Comparison of ENCODE assay signal across 18 cellular contexts in genomic region chr12:32588604-32589003, GRCh38.
DNase-seq lines count a peak whose midpoint lies in the region; ATAC-seq, FAIRE-seq and TF ChIP-seq lines count a peak whose summit lies in the region.
"Had no signal": no experiment of that assay in that cellular context is flagged by ENCODE, and none has a peak within 500 bp of the region (broad histone marks: within the 10 kb centered on the region; RNA-seq: fewer than 3 reads in every experiment).

No MANE protein-coding gene starts in this region.

- TF ChIP-seq CTCF in HL-60 (IDR thresholded peaks at IDR 0.05; ENCODE audit: insufficient read depth, low read length) (no peak), H1 (IDR thresholded peaks at IDR 0.05; ENCODE audit: control extremely low read depth in 1 of 3, insufficient read depth in 1 of 3, low read depth in 1 of 3, low read length in 3 of 3) (no peak), stomach (IDR thresholded peaks at IDR 0.05) (no peak), lower leg skin (IDR thresholded peaks at IDR 0.05) (no peak)

- H2AK5ac ChIP-seq in H1 (ENCODE audit: low read depth, low read length): no peak overlapping the region

- H2AFZ ChIP-seq in H1 (ENCODE audit: low read length): no peak overlapping the region

- 88% methylated on average over 3 of the region's 3 CpGs; no CpG with 5 or more reads in 1 of the 2 experiments for WGBS in H1 (ENCODE audit: extremely low coverage in 1 of 2, insufficient coverage in 1 of 2, insufficient read length in 1 of 2, insufficient replicate concordance in 2 of 2, low coverage in 1 of 2, low lambda C conversion rate in 2 of 2, missing lambda C conversion rate in 1 of 2), 2 experiments
- 57 to 80% (median 70%) methylated on average over 3 of the region's 3 CpGs for WGBS in stomach, 5 donors
- 80 to 81% methylated on average over 3 of the region's 3 CpGs for WGBS in lower leg skin, 2 donors

- no peak overlapping the region for H4K5ac ChIP-seq in H1 (ENCODE audit: insufficient read length, low read depth, low read length)

- DNase-seq in activated CD8-positive, alpha-beta memory T cell treated with anti-CD3 and anti-CD28 coated beads, Interleukin-2, amount 10 ng/mL, durations not matched to agents 7 days and 5 days: no peak
- no peak for DNase-seq in activated CD8-positive, alpha-beta memory T cell treated with anti-CD3 and anti-CD28 coated beads for 24 hours
- no peak for DNase-seq in HL-60 (ENCODE audit: low read depth in 1 of 2, low spot score in 1 of 2)
- no peak for DNase-seq in H1 (ENCODE audit: low read depth in 1 of 2, low spot score in 2 of 2)
- DNase-seq in stomach: no peak
- DNase-seq in T-cell: no peak
- DNase-seq in lower leg skin (ENCODE audit: low spot score in 2 of 2): no peak
- DNase-seq: ACHN, adrenal gland, GDM1, NCI-H2171, NCI-H524, T-helper 17 cell had no signal

- no peaks in the 10 kb centered on the region; the same call in 1 of the 2 replicates for H3K79me1 ChIP-seq in H1 (ENCODE audit: low read depth, low read length)

- peak overlapping the region; percentile 87 for H3K27ac Mint-ChIP-seq in activated CD8-positive, alpha-beta memory T cell treated with anti-CD3 and anti-CD28 coated beads, Interleukin-2, amount 10 ng/mL, durations not matched to agents 7 days and 5 days
- H3K27ac Mint-ChIP-seq in T-cell: peak overlapping the region in 1 of 2 donors; percentile 56
- H3K27ac Mint-ChIP-seq: T-helper 17 cell had no signal

- H2BK15ac ChIP-seq in H1 (ENCODE audit: low read length): no peak overlapping the region

- no peak overlapping the region for H2BK120ac ChIP-seq in H1 (replicated peaks; ENCODE audit: low read depth, low read length)

- no peak overlapping the region for H2BK12ac ChIP-seq in H1 (ENCODE audit: low read depth, low read length)

- no peak overlapping the region for H3K14ac ChIP-seq in H1 (ENCODE audit: insufficient read length)

- no peak overlapping the region for H3K56ac ChIP-seq in H1 (replicated peaks; ENCODE audit: insufficient read length, low read depth, low read length)

- H3K4ac ChIP-seq in H1 (replicated peaks; ENCODE audit: insufficient read length, low read depth, low read length): no peak overlapping the region

- no peaks in the 10 kb centered on the region for H3K23me2 ChIP-seq in H1 (ENCODE audit: low read depth, low read length)

- no peak overlapping the region for H3K4me3 Mint-ChIP-seq in activated CD8-positive, alpha-beta memory T cell treated with anti-CD3 and anti-CD28 coated beads, Interleukin-2, amount 10 ng/mL, durations not matched to agents 7 days and 5 days
- H3K4me3 Mint-ChIP-seq in T-cell: peak overlapping the region in 1 of 3 donors; percentile 1
- H3K4me3 Mint-ChIP-seq: T-helper 17 cell had no signal

- peaks cover 45% of the 10 kb centered on the region for H3K4me1 Mint-ChIP-seq in activated CD8-positive, alpha-beta memory T cell treated with anti-CD3 and anti-CD28 coated beads, Interleukin-2, amount 10 ng/mL, durations not matched to agents 7 days and 5 days
- peaks cover 32 to 41% (median 33%) of the 10 kb centered on the region in 3 donors for H3K4me1 Mint-ChIP-seq in T-cell

- H3K9me3 Mint-ChIP-seq in activated CD8-positive, alpha-beta memory T cell treated with anti-CD3 and anti-CD28 coated beads, Interleukin-2, amount 10 ng/mL, durations not matched to agents 7 days and 5 days (ENCODE audit: low read depth): peaks cover 3% of the 10 kb centered on the region
- peaks cover 0 to 10% (median 0%) of the 10 kb centered on the region in 3 donors for H3K9me3 Mint-ChIP-seq in T-cell

- no peak overlapping the region for H3K9ac ChIP-seq in H1 (replicated peaks in 1 of 4; ENCODE audit: extremely low read depth in 1 of 4, low read depth in 3 of 4, low read length in 3 of 4)

- H3K36me3 ChIP-seq in H1 (ENCODE audit: control insufficient read depth in 2 of 4, insufficient read depth in 4 of 4, low read length in 3 of 4) (peaks cover 0 to 19% (median 10%) of the 10 kb centered on the region in 4 experiments; a peak in 7 of 8 replicates), stomach (peaks cover 9 to 56% (median 44%) of the 10 kb centered on the region in 4 donors)
- H3K36me3 ChIP-seq: SJSA1 had no signal

- no peak overlapping the region for H4K8ac ChIP-seq in H1 (ENCODE audit: extremely low read depth, insufficient read depth, low read length)

- TF ChIP-seq EP300 in H1 (IDR thresholded peaks at IDR 0.05; ENCODE audit: borderline replicate concordance in 1 of 2, low read depth in 2 of 2, low read length in 2 of 2): no peak
- TF ChIP-seq EP300 in stomach (IDR thresholded peaks at IDR 0.05): no peak

- TF ChIP-seq POLR2A in H1 (IDR thresholded peaks at IDR 0.05; ENCODE audit: control extremely low read depth in 1 of 2, low read depth in 2 of 2, low read length in 2 of 2) (no peak), stomach (IDR thresholded peaks at IDR 0.05) (no peak), lower leg skin (IDR thresholded peaks at IDR 0.05) (no peak)

- H4K20me1 ChIP-seq in H1 (replicated peaks in 1 of 2; ENCODE audit: control insufficient read depth in 1 of 2, insufficient read depth in 2 of 2, low read length in 2 of 2): peaks cover 0 to 1% of the 10 kb centered on the region in 2 experiments

- H3K27ac ChIP-seq in HL-60 (replicated peaks): peak overlapping the region; percentile 94
- 0 out of 2 replicates have a peak overlapping the region, but pooled peaks have one; percentile 1 for H3K27ac ChIP-seq in H1 (ENCODE audit: low read depth, low read length)
- peak overlapping the region in 3 of 5 donors; percentile 1 to 68 (median 57) for H3K27ac ChIP-seq in stomach
- H3K27ac ChIP-seq: right atrium auricular region, SJSA1 had no signal

- H3K27me3 Mint-ChIP-seq in activated CD8-positive, alpha-beta memory T cell treated with anti-CD3 and anti-CD28 coated beads, Interleukin-2, amount 10 ng/mL, durations not matched to agents 7 days and 5 days: no peaks in the 10 kb centered on the region
- H3K27me3 Mint-ChIP-seq in T-cell: no peaks in the 10 kb centered on the region
- H3K27me3 Mint-ChIP-seq: T-helper 17 cell had no signal

- intact Hi-C loops in stomach (cut with DNase I; ENCODE audit: low total_unique reads) (no loop called here), lower leg skin (cut with DNase I; ENCODE audit: low total_unique reads) (no loop called here)

- no peak overlapping the region for H3K18ac ChIP-seq in H1 (ENCODE audit: extremely low read depth, low read length)

- no peak for FAIRE-seq in H1 (lab: Jason Lieb, UNC)
- FAIRE-seq: colon, RCC 7860 had no signal

- no peaks in the 10 kb centered on the region for H3K9me3 ChIP-seq in H1 (ENCODE audit: insufficient read depth in 2 of 2, low read depth in 1 of 2, low read length in 1 of 2)
- H3K9me3 ChIP-seq in stomach: no peaks in the 10 kb centered on the region
- H3K9me3 ChIP-seq: adrenal gland, right atrium auricular region, SJSA1 had no signal

- H2BK5ac ChIP-seq in H1 (ENCODE audit: low read depth, low read length): no peak overlapping the region

- no peak overlapping the region for H3K4me2 ChIP-seq in H1 (ENCODE audit: insufficient read depth in 1 of 2, low read depth in 2 of 2, low read length in 2 of 2)

- H4K91ac ChIP-seq in H1 (replicated peaks; ENCODE audit: insufficient read length, low read length): no peak overlapping the region

- no peak overlapping the region for H2BK20ac ChIP-seq in H1 (ENCODE audit: low read length)

- CTCF ChIA-PET in activated CD8-positive, alpha-beta memory T cell treated with anti-CD3 and anti-CD28 coated beads, Interleukin-2, amount 10 ng/mL, durations not matched to agents 7 days and 5 days (lab: Charles Lee): interaction anchor here (2.7 kb wide), 1 partner anchor 17 kb away, joined by 6 read pairs; no protein-coding TSS in a partner anchor
- CTCF ChIA-PET in H1 (lab: Charles Lee; ENCODE audit: partially characterized antibody): interaction anchor here (0.9 to 1.2 kb wide), 2 partner anchors 44 to 133 kb away, joined by 3 read pairs; no protein-coding TSS in a partner anchor
- CTCF ChIA-PET in T-cell (lab: Charles Lee): no interaction called here

- H3K4me3 ChIP-seq in HL-60 (replicated peaks; ENCODE audit: insufficient read depth, low read length): no peak overlapping the region
- no peak overlapping the region for H3K4me3 ChIP-seq in H1 (ENCODE audit: extremely low read depth in 1 of 4, insufficient read depth in 2 of 4, low read depth in 3 of 4, low read length in 4 of 4)
- no peak overlapping the region for H3K4me3 ChIP-seq in stomach
- H3K4me3 ChIP-seq in lower leg skin (ENCODE audit: low read depth, poor library complexity, severe bottlenecking): no peak overlapping the region
- H3K4me3 ChIP-seq: adrenal gland, right atrium auricular region, SJSA1 had no signal

- peaks cover 0 to 8% of the 10 kb centered on the region in 2 experiments; a peak in 2 of 4 replicates for H3K79me2 ChIP-seq in H1 (ENCODE audit: control insufficient read depth in 1 of 2, insufficient read depth in 2 of 2, low read length in 2 of 2)

- TF ChIP-seq RAD21 in H1 (IDR thresholded peaks at IDR 0.05 in 1 of 2, conservative IDR thresholded peaks at IDR 0.05 in 1 of 2; ENCODE audit: low read depth in 2 of 2, low read length in 2 of 2): no peak

- H3K23ac ChIP-seq in H1 (ENCODE audit: insufficient read length): no peak overlapping the region

- ATAC-seq in activated CD8-positive, alpha-beta memory T cell treated with anti-CD3 and anti-CD28 coated beads, Interleukin-2, amount 10 ng/mL, durations not matched to agents 7 days and 5 days: no peak
- ATAC-seq in GM19455 (IDR thresholded peaks at IDR 0.05; ENCODE audit: unreplicated experiment) (no peak), T-cell (replicated peaks in 1 of 4) (no peak)
- ATAC-seq: T-helper 17 cell had no signal

- POLR2A ChIA-PET in H1 (lab: Charles Lee; ENCODE audit: partially characterized antibody): interaction anchor here (1.0 kb wide), 1 partner anchor 12 kb away, joined by 3 read pairs; no protein-coding TSS in a partner anchor
- POLR2A ChIA-PET in T-cell (lab: Charles Lee): no interaction called here

- H3K36me3 Mint-ChIP-seq in activated CD8-positive, alpha-beta memory T cell treated with anti-CD3 and anti-CD28 coated beads, Interleukin-2, amount 10 ng/mL, durations not matched to agents 7 days and 5 days: peaks cover 15% of the 10 kb centered on the region
- no peaks in the 10 kb centered on the region for H3K36me3 Mint-ChIP-seq in T-cell

- H3K27me3 ChIP-seq in HL-60 (ENCODE audit: insufficient read depth, poor library complexity, severe bottlenecking): no peaks in the 10 kb centered on the region
- H3K27me3 ChIP-seq in H1 (replicated peaks in 1 of 4; ENCODE audit: control insufficient read depth in 3 of 4, extremely low read depth in 1 of 4, insufficient read depth in 3 of 4, low read length in 3 of 4): no peaks in the 10 kb centered on the region
- no peaks in the 10 kb centered on the region for H3K27me3 ChIP-seq in stomach
- H3K27me3 ChIP-seq: adrenal gland, right atrium auricular region, SJSA1 had no signal

- no peaks in the 10 kb centered on the region for H3K4me1 ChIP-seq in H1 (replicated peaks in 1 of 4; ENCODE audit: control insufficient read depth in 3 of 4, insufficient read depth in 4 of 4, low read length in 3 of 4)
- peaks cover 6 to 44% (median 11%) of the 10 kb centered on the region in 4 donors for H3K4me1 ChIP-seq in stomach

TF ChIP-seq in H1, 55 proteins besides CTCF, POLR2A, EP300 and RAD21:
- TF ChIP-seq JUND (IDR thresholded peaks at IDR 0.05; ENCODE audit: low read length) (no peak), HDAC6 (IDR thresholded peaks at IDR 0.05; ENCODE audit: low read depth, low read length) (no peak), POLR2AphosphoS5 (IDR thresholded peaks at IDR 0.05; ENCODE audit: low read depth, low read length) (0 out of 2 replicates have a peak, but pooled peaks have one; percentile 9)

Comparison
In these comparisons a context has a peak if more than half of its experiments do, and no peak if none do; other contexts are left out.
1. H3K27ac ChIP-seq: peak in every context shown above with its lines; median percentile 94 in HL-60; 57 in stomach; 1 in H1.
2. CTCF ChIA-PET loops: an anchor here in activated CD8-positive, alpha-beta memory T cell treated with anti-CD3 and anti-CD28 coated beads, Interleukin-2, amount 10 ng/mL, durations not matched to agents 7 days and 5 days (2.7 kb wide) and H1 (0.9 to 1.2 kb wide); none called in T-cell.